Comparison of ENCODE assay signal across 9 cellular contexts in genomic region chr11:33835143-33835878, GRCh38. TPM values are rescaled to one million over a fixed set of nuclear protein-coding genes. Genes with fewer than 3 reads are reported as not detected.
DNase-seq lines count a peak whose midpoint lies in the region; ATAC-seq and TF ChIP-seq lines count a peak whose summit lies in the region.
"Had no signal": no experiment of that assay in that cellular context is flagged by ENCODE, and none has a peak within 500 bp of the region (broad histone marks: within the 10 kb centered on the region; RNA-seq: fewer than 3 reads in every experiment).

No MANE protein-coding gene starts in this region.

- TF ChIP-seq POLR2A in ovary (IDR thresholded peaks at IDR 0.05), result no peak

- peaks cover 27% of the 10 kb centered on the region for H3K27me3 Mint-ChIP-seq in activated T-helper 2 cell treated with anti-CD3 and anti-CD28 coated beads, Interferon-gamma antibody, Interleukin-2, Interleukin-4, amounts not matched to agents 10 μg/mL and 5 μg/mL and 100 μg/mL, durations not matched to agents 14 hours and 24 hours and 36 hours (ENCODE audit: low read depth)

- peak; percentile 79 for ATAC-seq in RWPE2 (ENCODE audit: low read depth)
- no peak for ATAC-seq in GM19351 (IDR thresholded peaks at IDR 0.05; ENCODE audit: unreplicated experiment)
- ATAC-seq in aorta (ENCODE audit: low FRiP score), result no peak

- TF ChIP-seq EP300 in ovary (IDR thresholded peaks at IDR 0.05), result no peak

- H3K4me3 ChIP-seq in AG09309 (ENCODE audit: control insufficient read depth, low read depth, low read length) (no peak overlapping the region), HFF-Myc (replicated peaks; ENCODE audit: low read depth, low read length) (no peak overlapping the region), RWPE2 (ENCODE audit: severe bottlenecking) (no peak overlapping the region), aorta (ENCODE audit: low read length in 2 of 2) (no peak overlapping the region), ovary (no peak overlapping the region)
- H3K4me3 ChIP-seq: HAP-1 had no signal

- no peaks in the 10 kb centered on the region for H3K9me3 Mint-ChIP-seq in activated T-helper 2 cell treated with anti-CD3 and anti-CD28 coated beads, Interferon-gamma antibody, Interleukin-2, Interleukin-4, amounts not matched to agents 10 μg/mL and 5 μg/mL and 100 μg/mL, durations not matched to agents 14 hours and 24 hours and 36 hours

- H3K4me1 ChIP-seq in RWPE2 (ENCODE audit: insufficient read depth, poor library complexity, severe bottlenecking), result peaks cover 10% of the 10 kb centered on the region
- H3K4me1 ChIP-seq in aorta (ENCODE audit: control insufficient read depth in 1 of 2, insufficient read depth in 2 of 2, low read length in 2 of 2), result no peaks in the 10 kb centered on the region
- no peaks in the 10 kb centered on the region for H3K4me1 ChIP-seq in ovary (ENCODE audit: insufficient read depth)
- H3K4me1 ChIP-seq: HAP-1 had no signal

- 18 to 24% methylated on average over 5 of the region's 5 CpGs for WGBS in aorta, 2 donors
- 0 to 3% (median 3%) methylated on average over 5 of the region's 5 CpGs for WGBS in ovary, 3 donors

- H3K4me3 Mint-ChIP-seq in activated T-helper 2 cell treated with anti-CD3 and anti-CD28 coated beads, Interferon-gamma antibody, Interleukin-2, Interleukin-4, amounts not matched to agents 10 μg/mL and 5 μg/mL and 100 μg/mL, durations not matched to agents 14 hours and 24 hours and 36 hours (ENCODE audit: low read depth), result no peak overlapping the region

- intact Hi-C loops in activated T-helper 2 cell treated with anti-CD3 and anti-CD28 coated beads, Interferon-gamma antibody, Interleukin-2, Interleukin-4, amounts not matched to agents 10 μg/mL and 5 μg/mL and 100 μg/mL, durations not matched to agents 14 hours and 24 hours and 36 hours (cut with micrococcal nuclease), result no loop called here
- intact Hi-C loops in aorta (cut with DNase I) (no loop called here), ovary (cut with DNase I) (loop anchor here in 1 of 4 donors (10.0 kb wide), 2 partner anchors 529 to 659 kb away; no protein-coding TSS in a partner anchor)

- H3K36me3 ChIP-seq in RWPE2 (ENCODE audit: low read depth) (no peaks in the 10 kb centered on the region), aorta (ENCODE audit: control insufficient read depth in 1 of 2, insufficient read depth in 2 of 2, low read length in 1 of 2) (no peaks in the 10 kb centered on the region), ovary (no peaks in the 10 kb centered on the region)
- H3K36me3 ChIP-seq: HAP-1 had no signal

- peak; percentile 9 for TF ChIP-seq CTCF in AG09309 (IDR thresholded peaks at IDR 0.05; ENCODE audit: control insufficient read depth, insufficient read depth, low read depth, low read length, missing control alignments)
- peak; percentile 19 for TF ChIP-seq CTCF in HFF-Myc (IDR thresholded peaks at IDR 0.05; ENCODE audit: low read depth, low read length, missing control alignments)
- TF ChIP-seq CTCF in RWPE2 (IDR thresholded peaks at IDR 0.05; ENCODE audit: poor library complexity, severe bottlenecking), result peak; percentile 80
- TF ChIP-seq CTCF in ovary (IDR thresholded peaks at IDR 0.05), result peak in 1 of 3 donors; percentile 7

- DNase-seq in AG09309 (ENCODE audit: low read depth) (peak; percentile 53), HFF-Myc (ENCODE audit: extremely low read depth, low read depth) (no peak), RWPE2 (ENCODE audit: low spot score) (no peak), hepatic stellate cell (ENCODE audit: low spot score) (peak; percentile 69), aorta (no peak), ovary (no peak)
- no peak for DNase-seq in activated T-helper 2 cell treated with anti-CD3 and anti-CD28 coated beads, Interferon-gamma antibody, Interleukin-2, Interleukin-4, amounts not matched to agents 10 μg/mL and 5 μg/mL and 100 μg/mL, durations not matched to agents 14 hours and 24 hours and 36 hours (ENCODE audit: low spot score)

- no peaks in the 10 kb centered on the region for H3K36me3 Mint-ChIP-seq in activated T-helper 2 cell treated with anti-CD3 and anti-CD28 coated beads, Interferon-gamma antibody, Interleukin-2, Interleukin-4, amounts not matched to agents 10 μg/mL and 5 μg/mL and 100 μg/mL, durations not matched to agents 14 hours and 24 hours and 36 hours (ENCODE audit: low read depth)

- H3K9me3 ChIP-seq in RWPE2 (ENCODE audit: severe bottlenecking), result no peaks in the 10 kb centered on the region
- H3K9me3 ChIP-seq in aorta (ENCODE audit: control insufficient read depth, low read length), result peaks cover 1% of the 10 kb centered on the region
- no peaks in the 10 kb centered on the region for H3K9me3 ChIP-seq in ovary
- H3K9me3 ChIP-seq: HAP-1 had no signal

- H3K4me1 Mint-ChIP-seq in activated T-helper 2 cell treated with anti-CD3 and anti-CD28 coated beads, Interferon-gamma antibody, Interleukin-2, Interleukin-4, amounts not matched to agents 10 μg/mL and 5 μg/mL and 100 μg/mL, durations not matched to agents 14 hours and 24 hours and 36 hours (ENCODE audit: low read depth), result no peaks in the 10 kb centered on the region

- H3K27me3 ChIP-seq in RWPE2 (ENCODE audit: insufficient read depth, poor library complexity, severe bottlenecking) (no peaks in the 10 kb centered on the region), aorta (ENCODE audit: control insufficient read depth in 1 of 2, insufficient read depth in 2 of 2, low read length in 1 of 2) (no peaks in the 10 kb centered on the region), ovary (no peaks in the 10 kb centered on the region)

- H3K27ac Mint-ChIP-seq in activated T-helper 2 cell treated with anti-CD3 and anti-CD28 coated beads, Interferon-gamma antibody, Interleukin-2, Interleukin-4, amounts not matched to agents 10 μg/mL and 5 μg/mL and 100 μg/mL, durations not matched to agents 14 hours and 24 hours and 36 hours, result no peak overlapping the region

- H3K27ac ChIP-seq in RWPE2 (ENCODE audit: poor library complexity, severe bottlenecking) (no peak overlapping the region), aorta (ENCODE audit: low read depth in 1 of 2, low read length in 2 of 2) (no peak overlapping the region), ovary (no peak overlapping the region)

RNA-seq across cellular contexts. Expression of gene LMO2, which starts 56.6 kb away (rescaled TPM):
- not detected in 2 replicates for total RNA-seq in activated T-helper 2 cell treated with anti-CD3 and anti-CD28 coated beads, Interferon-gamma antibody, Interleukin-2, Interleukin-4, amounts not matched to agents 10 μg/mL and 5 μg/mL and 100 μg/mL, durations not matched to agents 14 hours and 24 hours and 36 hours
- total RNA-seq in aorta, result 10 to 100 TPM; 25.5 to 51.7 TPM
- polyA plus RNA-seq in aorta, result 10 to 100 TPM; 50.8 to 72.4 TPM
- 10 to 100 TPM in 5 of 7 donors, 1 to 10 TPM in 2; 6.9 to 18.6 (median 13.2) TPM for total RNA-seq in ovary
- 10 to 100 TPM; 26.5 to 48.2 TPM for polyA plus RNA-seq in ovary

Comparison
In these comparisons a context has a peak if more than half of its experiments do, and no peak if none do; other contexts are left out.
1. DNase-seq: peak in AG09309 (single experiment) and hepatic stellate cell (single experiment); none in HFF-Myc (single experiment), RWPE2 (single experiment), activated T-helper 2 cell treated with anti-CD3 and anti-CD28 coated beads, Interferon-gamma antibody, Interleukin-2, Interleukin-4, amounts not matched to agents 10 μg/mL and 5 μg/mL and 100 μg/mL, durations not matched to agents 14 hours and 24 hours and 36 hours (single experiment), aorta (0 of 2) and ovary (0 of 5).